ENCODE assay signal across 25 cellular contexts in the genomic region with DNA sequence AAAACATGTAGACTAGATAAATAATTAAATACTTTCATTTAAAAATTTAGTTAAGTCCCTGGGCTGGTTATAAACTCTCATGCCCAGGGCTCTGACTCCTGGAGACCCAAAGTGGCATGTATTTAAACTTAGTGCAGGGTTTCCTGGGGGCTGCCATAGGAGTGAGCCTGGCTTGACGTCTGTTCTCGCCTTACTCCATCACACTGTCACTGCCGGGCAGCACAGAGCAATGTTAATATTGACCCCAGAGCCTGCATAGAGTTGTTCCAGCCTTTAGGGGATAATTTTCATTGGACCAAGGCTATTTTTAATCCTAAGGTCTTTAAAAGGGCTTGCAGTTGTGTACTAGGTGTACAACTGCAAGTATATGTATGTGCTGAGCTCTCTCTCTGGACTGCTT.
"Had no signal": no experiment of that assay in that cellular context is flagged by ENCODE, and none has a peak within 500 bp of the region (broad histone marks: within the 10 kb centered on the region; RNA-seq: fewer than 3 reads in every experiment).

No MANE protein-coding gene starts in this region.

- H3K36me3 ChIP-seq: lower lobe of right lung, ovary, prostate gland, stomach, thyroid gland, transverse colon, upper lobe of left lung, vagina had no signal

- H3K9ac ChIP-seq: neural progenitor cell had no signal

- H3K27ac ChIP-seq: hepatocyte, lower lobe of right lung, neural progenitor cell, ovary, prostate gland, skin epidermis, stomach, testis, thyroid gland, transverse colon, upper lobe of left lung, vagina had no signal

- ATAC-seq: lower lobe of right lung; natural killer cell; sciatic nerve; stimulated activated naive B cell treated with anti-CD40 and anti-IgM and Interleukin-4, amounts not matched to agents 10 μg/mL and 1 μg/mL and 100 μg/mL, for 72 hours; stimulated activated naive CD8-positive, alpha-beta T cell treated with anti-CD3 and anti-CD28 coated beads, Interleukin-15, Interleukin-2, amounts not matched to agents 100 U/mL and 50 U/mL, for 24 hours had no signal

- H3K27me3 ChIP-seq: hepatocyte, neural progenitor cell, ovary, stomach, testis, thyroid gland, transverse colon, upper lobe of left lung, vagina had no signal

- DNase-seq: islet precursor cell; lower lobe of right lung; mammary epithelial cell; mesendoderm; naive B cell; natural killer cell; nephron progenitor cell; ovary; stimulated activated CD4-positive, alpha-beta T cell treated with anti-CD3 and anti-CD28 coated beads, Interleukin-12 subunit alpha, Interleukin-12 subunit beta, amount 100 ng/mL, for 4 hours; stimulated activated CD4-positive, alpha-beta T cell treated with anti-CD3 and anti-CD28 coated beads, Interleukin-15, amount 100 ng/mL, for 24 hours; stimulated activated CD4-positive, alpha-beta T cell treated with anti-CD3 and anti-CD28 coated beads, Interleukin-2, amount 100 ng/mL, for 24 hours; stimulated activated CD4-positive, alpha-beta T cell treated with anti-CD3 and anti-CD28 coated beads, Interleukin-4, amount 100 ng/mL, for 1 hour; stimulated activated naive B cell treated with anti-CD40 and anti-IgM and Interleukin-4, amounts not matched to agents 10 μg/mL and 1 μg/mL and 100 μg/mL, for 72 hours; stimulated activated naive CD8-positive, alpha-beta T cell treated with anti-CD3 and anti-CD28 coated beads, Interleukin-15, Interleukin-2, amounts not matched to agents 100 U/mL and 50 U/mL, for 24 hours; stomach; testis; thyroid gland; transverse colon had no signal

- H3K4me1 ChIP-seq: neural progenitor cell, prostate gland had no signal

- H3K4me2 ChIP-seq: hepatocyte, neural progenitor cell had no signal

- H3K9me3 ChIP-seq: ovary, prostate gland, stomach, testis, thyroid gland, upper lobe of left lung, vagina had no signal

- H2AFZ ChIP-seq: hepatocyte, neural progenitor cell had no signal

- H3K4me3 ChIP-seq: hepatocyte, lower lobe of right lung, neural progenitor cell, ovary, prostate gland, skin epidermis, stomach, testis, thyroid gland, transverse colon, upper lobe of left lung, vagina had no signal
